8 cellular contexts compared by ENCODE assay signal in genomic region chr14:31025335-31026075, GRCh38. TPM values are rescaled to one million over a fixed set of nuclear protein-coding genes. Genes with fewer than 3 reads are reported as not detected.
DNase-seq lines count a peak whose midpoint lies in the region; ATAC-seq and TF ChIP-seq lines count a peak whose summit lies in the region.

A gene with protein sequence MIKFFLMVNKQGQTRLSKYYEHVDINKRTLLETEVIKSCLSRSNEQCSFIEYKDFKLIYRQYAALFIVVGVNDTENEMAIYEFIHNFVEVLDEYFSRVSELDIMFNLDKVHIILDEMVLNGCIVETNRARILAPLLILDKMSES (plus strand): TSS chr14:31025649. CDS start chr14:31066197, 40,548 bp downstream.

- H3F3A ChIP-seq in DOHH2 (ENCODE audit: control insufficient read depth, insufficient read depth), result no peaks in the 10 kb centered on the region; the same call in 1 of the 2 replicates

- H3K27ac ChIP-seq in DOHH2 (ENCODE audit: low read depth, low read length) (peak within 1 kb of the TSS; percentile 71), dorsolateral prefrontal cortex (peak within 1 kb of the TSS; percentile 80 to 99 (median 96)), lower lobe of right lung (peak within 1 kb of the TSS; percentile 98)

- peaks cover 72% of the 10 kb centered on the region for H3K79me2 ChIP-seq in DOHH2 (ENCODE audit: control insufficient read depth, low read length)

- peak within 1 kb of the TSS; percentile 87 for H3K4me3 ChIP-seq in DOHH2 (ENCODE audit: low read length)
- peak within 1 kb of the TSS; percentile 93 for H3K4me3 ChIP-seq in H7 (ENCODE audit: insufficient read depth, low read depth, low read length)
- H3K4me3 ChIP-seq in dorsolateral prefrontal cortex, result peak within 1 kb of the TSS; percentile 68 to 100 (median 96)
- peak within 1 kb of the TSS; percentile 95 for H3K4me3 ChIP-seq in lower lobe of right lung

- H4K20me1 ChIP-seq in DOHH2 (ENCODE audit: control insufficient read depth, insufficient read depth, low read depth, low read length), result 0 out of 2 replicates have a peak, but pooled peaks cover 6% of the 10 kb centered on the region

- H3K4me2 ChIP-seq in DOHH2 (ENCODE audit: low read length), result peak within 1 kb of the TSS; percentile 88

- H3K9me3 ChIP-seq in DOHH2 (ENCODE audit: control insufficient read depth, insufficient read depth, low read length), result no peaks in the 10 kb centered on the region
- no peaks in the 10 kb centered on the region for H3K9me3 ChIP-seq in lower lobe of right lung

- no peaks in the 10 kb centered on the region for H3K9me2 ChIP-seq in DOHH2 (replicated peaks; ENCODE audit: control insufficient read depth, low read length)

- H3K4me1 ChIP-seq in DOHH2 (ENCODE audit: control insufficient read depth, low read length) (peaks cover 28% of the 10 kb centered on the region), lower lobe of right lung (peaks cover 29% of the 10 kb centered on the region)

- intact Hi-C loops in dorsolateral prefrontal cortex (cut with DNase I), result loop anchor here in 1 of 2 donors (2.0 kb wide), 1 partner anchor 181 kb away; the partner anchor contains the start of gene HECTD1
- intact Hi-C loops in lower lobe of right lung (cut with DNase I), result no loop called here

- H3K27me3 ChIP-seq in DOHH2 (ENCODE audit: control insufficient read depth, low read length), result no peaks in the 10 kb centered on the region
- no peaks in the 10 kb centered on the region for H3K27me3 ChIP-seq in H7 (ENCODE audit: control insufficient read depth, insufficient read depth, low read length)
- no peaks in the 10 kb centered on the region for H3K27me3 ChIP-seq in dorsolateral prefrontal cortex
- no peaks in the 10 kb centered on the region for H3K27me3 ChIP-seq in lower lobe of right lung (ENCODE audit: low read depth)

- ATAC-seq in lower lobe of right lung, result peak; percentile 44 to 59

- H3K36me3 ChIP-seq in DOHH2 (ENCODE audit: control insufficient read depth, low read length) (peaks cover 33% of the 10 kb centered on the region), H7 (replicated peaks; ENCODE audit: control insufficient read depth, insufficient read depth, low read length) (no peaks in the 10 kb centered on the region; the same call in 1 of the 2 replicates), lower lobe of right lung (no peaks in the 10 kb centered on the region)

- TF ChIP-seq CTCF in DOHH2 (IDR thresholded peaks at IDR 0.05; ENCODE audit: low read depth, low read length, poor library complexity, severe bottlenecking) (no peak), dorsolateral prefrontal cortex (IDR thresholded peaks at IDR 0.05 in 54 of 56, conservative IDR thresholded peaks at IDR 0.05 in 2 of 56; ENCODE audit: low read depth in 1 of 56, partially characterized antibody in 56 of 56) (no peak), lower lobe of right lung (IDR thresholded peaks at IDR 0.05) (no peak)

- DNase-seq in H7 (peak; percentile 75), NCI-H2171 (lab: John Stamatoyannopoulos, UW) (peak; percentile 36), dorsolateral prefrontal cortex (peak; percentile 24 to 68 (median 42)), lower lobe of right lung (peak; percentile 64), NCI-H524 treated with DMSO at 0.1 percent for 48 hours (lab: John Stamatoyannopoulos, UW) (no peak)
- peak; percentile 28 to 29 for DNase-seq in activated CD4-positive, alpha-beta T cell treated with anti-CD3 and anti-CD28 coated beads, Interleukin-2, amount 50 U/mL, for 4 hours
- DNase-seq in stimulated activated CD4-positive, alpha-beta T cell treated with anti-CD3 and anti-CD28 coated beads, TNF-alpha, amount 100 ng/mL, for 1 hour (ENCODE audit: low read depth in 3 of 3, low spot score in 1 of 3), result peak in 2 of 3 donors; percentile 15 to 40

RNA-seq across cellular contexts. Expression of the gene that starts here (rescaled TPM):
- total RNA-seq in H7 (2014; rRNA removed; shearing (Covaris generic)), result 2.7 and 4.1 TPM in 2 replicates
- total RNA-seq in dorsolateral prefrontal cortex (10 to 100 TPM; 15.4 to 37.5 (median 26.1) TPM), lower lobe of right lung (8.6 TPM)
